10 cellular contexts compared by ENCODE assay signal in the genomic region with DNA sequence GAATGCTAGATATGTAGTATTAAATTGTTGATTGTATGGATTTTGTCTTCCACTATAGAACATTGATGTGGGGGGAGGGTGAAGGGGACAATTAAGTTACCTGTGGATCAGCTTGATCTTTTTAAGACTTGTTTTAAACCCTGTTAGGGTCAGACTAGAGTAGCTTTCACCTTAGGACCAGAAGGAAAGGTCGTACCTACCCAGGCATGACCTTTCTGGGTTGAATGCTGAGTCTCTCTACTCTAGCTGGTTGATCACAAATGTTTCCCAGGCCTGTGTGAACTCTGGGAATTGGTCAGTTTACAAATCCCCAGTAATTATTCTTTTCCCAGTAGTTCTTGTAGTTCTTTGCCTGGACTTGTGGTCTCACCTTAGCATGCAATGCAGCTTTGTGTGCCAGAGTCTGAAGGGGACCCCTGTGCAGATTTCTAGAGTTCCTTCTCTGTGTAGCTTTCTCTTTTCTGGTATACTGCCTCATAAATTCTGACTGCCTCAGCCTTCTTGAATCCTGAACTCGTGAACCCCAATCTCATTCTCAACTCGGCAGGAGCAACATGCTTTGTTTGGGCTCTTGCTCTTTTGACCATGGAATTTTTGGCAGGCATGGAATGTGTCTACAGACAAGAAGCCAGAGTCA. TPM values are rescaled to one million over a fixed set of nuclear protein-coding genes. Genes with fewer than 3 reads are reported as not detected.
DNase-seq lines count a peak whose midpoint lies in the region; ATAC-seq lines count a peak whose summit lies in the region.
"Had no signal": no experiment of that assay in that cellular context is flagged by ENCODE, and none has a peak within 500 bp of the region (broad histone marks: within the 10 kb centered on the region; RNA-seq: fewer than 3 reads in every experiment).

No MANE protein-coding gene starts in this region.

- ATAC-seq in GM21717 (IDR thresholded peaks at IDR 0.05; ENCODE audit: unreplicated experiment), result no peak

- no peaks in the 10 kb centered on the region for H3K4me1 ChIP-seq in thymus (ENCODE audit: control insufficient read depth, insufficient read depth, low read length)

- H3K9me3 Mint-ChIP-seq in activated T-cell treated with anti-CD3 and anti-CD28 coated beads, Interleukin-2, amount 50 U/mL, for 24 hours, result peaks cover 4% of the 10 kb centered on the region
- no peaks in the 10 kb centered on the region for H3K9me3 Mint-ChIP-seq in activated naive CD8-positive, alpha-beta T cell (ENCODE audit: low read depth)

- H3K27ac ChIP-seq in thymus (ENCODE audit: low read depth), result peak overlapping the region; percentile 1

- H3K36me3 ChIP-seq in thymus (ENCODE audit: control insufficient read depth, insufficient read depth), result peaks cover 14% of the 10 kb centered on the region

- H3K27me3 Mint-ChIP-seq in activated T-cell treated with anti-CD3 and anti-CD28 coated beads, Interleukin-2, amount 50 U/mL, for 24 hours, result no peaks in the 10 kb centered on the region
- H3K27me3 Mint-ChIP-seq in activated naive CD8-positive, alpha-beta T cell, result no peaks in the 10 kb centered on the region

- no peaks in the 10 kb centered on the region for H3K9me3 ChIP-seq in thymus (ENCODE audit: control insufficient read depth)

- peak overlapping the region; percentile 54 for H3K4me3 Mint-ChIP-seq in activated T-cell treated with anti-CD3 and anti-CD28 coated beads, Interleukin-2, amount 50 U/mL, for 24 hours
- peak overlapping the region; percentile 77 for H3K4me3 Mint-ChIP-seq in activated naive CD8-positive, alpha-beta T cell

- no peaks in the 10 kb centered on the region for H3K27me3 ChIP-seq in thymus (ENCODE audit: control insufficient read depth, insufficient read depth)
- H3K27me3 ChIP-seq: BLaER1 treated with 17β-estradiol and CSF1 and Interleukin-3, amounts not matched to agents 10 nM and 100 nM had no signal

- H3K4me1 Mint-ChIP-seq in activated T-cell treated with anti-CD3 and anti-CD28 coated beads, Interleukin-2, amount 50 U/mL, for 24 hours (ENCODE audit: low read depth), result peaks cover 76% of the 10 kb centered on the region
- H3K4me1 Mint-ChIP-seq in activated naive CD8-positive, alpha-beta T cell (ENCODE audit: low read depth), result peaks cover 59% of the 10 kb centered on the region

- peaks cover 81% of the 10 kb centered on the region for H3K36me3 Mint-ChIP-seq in activated T-cell treated with anti-CD3 and anti-CD28 coated beads, Interleukin-2, amount 50 U/mL, for 24 hours (ENCODE audit: low read depth)
- H3K36me3 Mint-ChIP-seq in activated naive CD8-positive, alpha-beta T cell, result peaks cover 22% of the 10 kb centered on the region

- 92% methylated on average over 3 of the region's 3 CpGs for WGBS in thymus

- no peak overlapping the region for H3K4me3 ChIP-seq in thymus (ENCODE audit: low read length)
- H3K4me3 ChIP-seq: BLaER1 treated with 17β-estradiol and CSF1 and Interleukin-3, amounts not matched to agents 10 nM and 100 nM had no signal

- no peak for DNase-seq in activated T-cell treated with anti-CD3 and anti-CD28 coated beads, Interleukin-2, amount 50 U/mL, for 24 hours
- no peak for DNase-seq in activated T-cell treated with anti-CD3 and anti-CD28 coated beads for 4 hours
- peak; percentile 97 for DNase-seq in iris pigment epithelial cell (ENCODE audit: low read depth)
- DNase-seq in NCI-H526 treated with DMSO at 0.1 percent for 48 hours (lab: John Stamatoyannopoulos, UW), result no peak
- DNase-seq in NCI-H1930 (lab: John Stamatoyannopoulos, UW), result no peak
- DNase-seq: dermis blood vessel endothelial cell had no signal

- peak overlapping the region; percentile 99 for H3K27ac Mint-ChIP-seq in activated T-cell treated with anti-CD3 and anti-CD28 coated beads, Interleukin-2, amount 50 U/mL, for 24 hours
- H3K27ac Mint-ChIP-seq in activated naive CD8-positive, alpha-beta T cell, result peak overlapping the region; percentile 100

RNA-seq across cellular contexts. Expression of a gene that starts 54.0 kb away (rescaled TPM):
- 202 TPM for polyA plus RNA-seq in thymus

RNA-seq across cellular contexts. Expression of a gene that starts 54.3 kb away (rescaled TPM):
- polyA plus RNA-seq in thymus, result 25.9 TPM
